Comparison of ENCODE assay signal across 14 cellular contexts in the genomic region with DNA sequence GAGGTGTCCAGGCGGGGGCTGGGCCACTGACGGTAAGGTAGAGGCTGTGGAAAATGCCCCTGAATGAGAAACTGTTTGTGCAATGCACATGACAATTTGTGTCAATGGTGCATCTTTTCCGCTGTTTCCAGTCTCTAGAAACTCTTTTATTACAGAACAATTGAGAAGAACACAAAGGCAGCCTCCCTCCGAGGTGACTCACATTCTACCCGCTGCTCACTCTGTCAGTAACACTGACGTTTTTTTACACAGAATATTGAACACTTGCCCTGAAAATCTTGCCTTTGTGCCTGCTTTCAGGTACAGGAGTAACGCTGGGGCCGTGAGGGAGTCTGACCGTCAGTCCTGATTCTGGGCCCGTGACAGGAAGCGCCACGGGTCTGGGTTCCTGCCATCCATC. TPM values are rescaled to one million over a fixed set of nuclear protein-coding genes. Genes with fewer than 3 reads are reported as not detected.
DNase-seq lines count a peak whose midpoint lies in the region; ATAC-seq and TF ChIP-seq lines count a peak whose summit lies in the region.
"Had no signal": no experiment of that assay in that cellular context is flagged by ENCODE, and none has a peak within 500 bp of the region (broad histone marks: within the 10 kb centered on the region; RNA-seq: fewer than 3 reads in every experiment).

No MANE protein-coding gene starts in this region.

- no peak overlapping the region for H3K4me3 Mint-ChIP-seq in WTC11
- H3K4me3 Mint-ChIP-seq: CD4-positive, alpha-beta memory T cell had no signal

- H3K27ac ChIP-seq in esophagus muscularis mucosa (replicated peaks in 1 of 4) = no peak overlapping the region
- H3K27ac ChIP-seq in heart left ventricle = no peak overlapping the region
- H3K27ac ChIP-seq in heart right ventricle = no peak overlapping the region
- H3K27ac ChIP-seq: A549, C4-2B had no signal

- H3K27me3 ChIP-seq in esophagus muscularis mucosa = no peaks in the 10 kb centered on the region
- H3K27me3 ChIP-seq in heart left ventricle = peaks cover 0 to 6% (median 0%) of the 10 kb centered on the region in 9 donors
- peaks cover 0 to 10% (median 0%) of the 10 kb centered on the region in 7 donors for H3K27me3 ChIP-seq in heart right ventricle

- H3K4me1 ChIP-seq in esophagus muscularis mucosa (peaks cover 17 to 33% (median 29%) of the 10 kb centered on the region in 4 donors), heart left ventricle (peaks cover 4 to 23% (median 18%) of the 10 kb centered on the region in 12 donors), heart right ventricle (peaks cover 12 to 25% (median 21%) of the 10 kb centered on the region in 9 donors)
- H3K4me1 ChIP-seq: HAP-1 had no signal

- no peaks in the 10 kb centered on the region for H3K9me3 ChIP-seq in esophagus muscularis mucosa
- no peaks in the 10 kb centered on the region for H3K9me3 ChIP-seq in heart left ventricle
- H3K9me3 ChIP-seq in heart right ventricle = no peaks in the 10 kb centered on the region
- H3K9me3 ChIP-seq: A549, BE2C, HAP-1 had no signal

- peak; percentile 26 for DNase-seq in M059J (ENCODE audit: low read depth)
- DNase-seq in WTC11 (ENCODE audit: low spot score) = no peak
- peak; percentile 17 for DNase-seq in esophagus muscularis mucosa (ENCODE audit: extremely low spot score)
- no peak for DNase-seq in posterior vena cava (ENCODE audit: low spot score)
- DNase-seq in heart left ventricle = no peak
- DNase-seq in heart right ventricle = no peak
- DNase-seq: BE2C; CD4-positive, alpha-beta memory T cell; DMS79; GOT3 had no signal

- peaks cover 23% of the 10 kb centered on the region for H3K4me1 Mint-ChIP-seq in WTC11

- H3K36me3 ChIP-seq in esophagus muscularis mucosa (no peaks in the 10 kb centered on the region), heart left ventricle (no peaks in the 10 kb centered on the region), heart right ventricle (no peaks in the 10 kb centered on the region)
- H3K36me3 ChIP-seq: BE2C, HAP-1 had no signal

- 87% methylated on average over 12 of the region's 12 CpGs for WGBS in esophagus muscularis mucosa
- WGBS in heart left ventricle, 4 donors = 87 to 90% (median 89%) methylated on average over 12 of the region's 12 CpGs
- 86 to 87% methylated on average over 12 of the region's 12 CpGs for WGBS in heart right ventricle, 2 donors

- H3K9me3 Mint-ChIP-seq in WTC11 = no peaks in the 10 kb centered on the region
- H3K9me3 Mint-ChIP-seq: CD4-positive, alpha-beta memory T cell had no signal

- ATAC-seq in WTC11 (peak; percentile 20; the same call in 1 of the 2 replicates), heart left ventricle (no peak), heart right ventricle (no peak)
- ATAC-seq: GM12878 had no signal

- TF ChIP-seq CTCF in WTC11 (IDR thresholded peaks at IDR 0.05) = no peak
- TF ChIP-seq CTCF in esophagus muscularis mucosa (IDR thresholded peaks at IDR 0.05) = no peak
- no peak for TF ChIP-seq CTCF in heart left ventricle (IDR thresholded peaks at IDR 0.05)
- TF ChIP-seq CTCF in heart right ventricle (IDR thresholded peaks at IDR 0.05) = no peak

- no peak overlapping the region for H3K4me3 ChIP-seq in esophagus muscularis mucosa
- H3K4me3 ChIP-seq in heart left ventricle = no peak overlapping the region
- H3K4me3 ChIP-seq in heart right ventricle = no peak overlapping the region
- H3K4me3 ChIP-seq: A549, GM12878, HAP-1 had no signal

- H3K27me3 Mint-ChIP-seq in WTC11 (ENCODE audit: low read depth) = no peaks in the 10 kb centered on the region; the same call in 1 of the 2 replicates

- no peaks in the 10 kb centered on the region for H3K36me3 Mint-ChIP-seq in WTC11
- H3K36me3 Mint-ChIP-seq: CD4-positive, alpha-beta memory T cell had no signal

- no peak for TF ChIP-seq EP300 in esophagus muscularis mucosa (IDR thresholded peaks at IDR 0.05)

- no peak for TF ChIP-seq POLR2A in esophagus muscularis mucosa (IDR thresholded peaks at IDR 0.05; ENCODE audit: low read depth)
- no peak for TF ChIP-seq POLR2A in heart left ventricle (IDR thresholded peaks at IDR 0.05)

- intact Hi-C loops in esophagus muscularis mucosa (cut with DNase I) = loop anchor here (5.0 kb wide), 1 partner anchor 1279 kb away; the partner anchor contains the start of gene ICE1
- intact Hi-C loops in posterior vena cava (cut with DNase I) = loop anchor here (10.0 kb wide), 1 partner anchor 67 kb away; the partner anchor contains the start of genes NSUN2 (in 2 of the 2) and SRD5A1 (in 2 of the 2)
- intact Hi-C loops in heart left ventricle (cut with DNase I) = loop anchor here in 1 of 10 donors (5.0 kb wide), 1 partner anchor 64 kb away; no protein-coding TSS in a partner anchor
- intact Hi-C loops in heart right ventricle (cut with DNase I) = loop anchor here in 2 of 10 donors (5.0 kb wide), 1 partner anchor 64 kb away; no protein-coding TSS in a partner anchor

- CTCF ChIA-PET in WTC11 (lab: Charles Lee) = interaction anchor here (1.4 kb wide), 1 partner anchor 44 kb away, joined by 4 read pairs; no protein-coding TSS in a partner anchor

- POLR2A ChIA-PET in WTC11 (lab: Charles Lee) = no interaction called here

- H3K27ac Mint-ChIP-seq in WTC11 = no peak overlapping the region
- H3K27ac Mint-ChIP-seq: CD4-positive, alpha-beta memory T cell had no signal

TF ChIP-seq in WTC11, 78 proteins besides CTCF, POLR2A, EP300 and RAD21:
- TF ChIP-seq NR3C1 (CRISPR knock-in tag; conservative IDR thresholded peaks at IDR 0.05; ENCODE audit: low read depth) = no peak
- TF ChIP-seq, protein P1, sequence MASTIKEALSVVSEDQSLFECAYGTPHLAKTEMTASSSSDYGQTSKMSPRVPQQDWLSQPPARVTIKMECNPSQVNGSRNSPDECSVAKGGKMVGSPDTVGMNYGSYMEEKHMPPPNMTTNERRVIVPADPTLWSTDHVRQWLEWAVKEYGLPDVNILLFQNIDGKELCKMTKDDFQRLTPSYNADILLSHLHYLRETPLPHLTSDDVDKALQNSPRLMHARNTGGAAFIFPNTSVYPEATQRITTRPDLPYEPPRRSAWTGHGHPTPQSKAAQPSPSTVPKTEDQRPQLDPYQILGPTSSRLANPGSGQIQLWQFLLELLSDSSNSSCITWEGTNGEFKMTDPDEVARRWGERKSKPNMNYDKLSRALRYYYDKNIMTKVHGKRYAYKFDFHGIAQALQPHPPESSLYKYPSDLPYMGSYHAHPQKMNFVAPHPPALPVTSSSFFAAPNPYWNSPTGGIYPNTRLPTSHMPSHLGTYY (CRISPR knock-in tag; IDR thresholded peaks at IDR 0.05) = no peak
- TF ChIP-seq, protein P2, sequence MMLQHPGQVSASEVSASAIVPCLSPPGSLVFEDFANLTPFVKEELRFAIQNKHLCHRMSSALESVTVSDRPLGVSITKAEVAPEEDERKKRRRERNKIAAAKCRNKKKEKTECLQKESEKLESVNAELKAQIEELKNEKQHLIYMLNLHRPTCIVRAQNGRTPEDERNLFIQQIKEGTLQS (CRISPR knock-in tag; conservative IDR thresholded peaks at IDR 0.05) = no peak
- no peak for TF ChIP-seq FOXK1 (CRISPR knock-in tag; IDR thresholded peaks at IDR 0.05)
- TF ChIP-seq JUN (CRISPR knock-in tag; IDR thresholded peaks at IDR 0.05) = no peak
- no peak for TF ChIP-seq TEAD4 (CRISPR knock-in tag; IDR thresholded peaks at IDR 0.05)
- no peak for TF ChIP-seq SOX15 (CRISPR knock-in tag; IDR thresholded peaks at IDR 0.05)
- no peak for TF ChIP-seq KAT7 (CRISPR knock-in tag; IDR thresholded peaks at IDR 0.05; ENCODE audit: borderline replicate concordance)
- no peak for TF ChIP-seq ELF4 (CRISPR knock-in tag; IDR thresholded peaks at IDR 0.05; ENCODE audit: low read depth)
TF ChIP-seq in WTC11: peak in this region for 0.

RNA-seq across cellular contexts. Expression of gene TENT4A, which starts 11.7 kb away (rescaled TPM):
- 9.2 and 11.7 TPM in 2 replicates for total RNA-seq in M059J (2014; rRNA removed; shearing (Covaris generic))
- total RNA-seq in WTC11 (2021) (28.7 to 29.4 TPM (median 29.2 TPM) in 3 replicates), esophagus muscularis mucosa (10 to 100 TPM; 17.0 to 21.9 (median 20.1) TPM), posterior vena cava (10 to 100 TPM; 20.8 to 24.3 TPM), heart left ventricle (10 to 100 TPM in 6 of 9 donors, 1 to 10 TPM in 3; 7.0 to 20.3 (median 11.3) TPM), heart right ventricle (10 to 100 TPM in 8 of 10 donors, 1 to 10 TPM in 2; 8.8 to 13.7 (median 11.7) TPM)
- polyA plus RNA-seq in heart left ventricle (1 to 10 TPM; 4.3 to 8.7 TPM), heart right ventricle (1 to 10 TPM; 4.2 to 8.9 TPM)

Comparison
In these comparisons a context has a peak if more than half of its experiments do, and no peak if none do; other contexts are left out.
1. DNase-seq: peak in M059J (single experiment) and esophagus muscularis mucosa (single experiment); none in WTC11 (single experiment), posterior vena cava (single experiment), heart left ventricle (0 of 5) and heart right ventricle (0 of 2).